In the genomic region with DNA sequence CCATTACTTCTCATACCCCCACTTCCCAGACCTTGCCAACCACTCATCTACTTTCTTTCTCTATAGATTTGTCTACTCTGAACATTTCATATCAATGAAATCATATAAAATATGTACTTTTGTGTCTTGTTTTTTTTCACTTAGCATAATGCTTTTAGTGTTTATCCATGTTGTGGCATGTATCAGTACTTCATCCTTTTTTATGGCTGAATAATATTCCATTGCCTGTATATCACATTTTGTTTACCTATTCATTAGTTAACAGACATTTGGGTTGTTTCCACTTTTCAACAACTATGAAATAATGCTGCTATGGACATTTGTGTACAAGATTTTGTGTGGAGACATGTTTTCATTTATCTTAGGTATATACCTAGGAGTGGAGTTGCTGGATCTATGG, we compare ENCODE assay signal across 23 cellular contexts.
A peak's percentile ranks its signal among the peaks of the same experiment; 100 is the strongest.
DNase-seq lines count a peak whose midpoint lies in the region; ATAC-seq, FAIRE-seq and TF ChIP-seq lines count a peak whose summit lies in the region.
"Had no signal": no experiment of that assay in that cellular context is flagged by ENCODE, and none has a peak within 500 bp of the region (broad histone marks: within the 10 kb centered on the region; RNA-seq: fewer than 3 reads in every experiment).

No MANE protein-coding gene starts in this region.

- peaks cover 4% of the 10 kb centered on the region for H3K36me3 Mint-ChIP-seq in astrocyte (ENCODE audit: low read depth, unreplicated experiment)
- no peaks in the 10 kb centered on the region for H3K36me3 Mint-ChIP-seq in activated naive CD8-positive, alpha-beta T cell treated with anti-CD3 and anti-CD28 coated beads, Interleukin-2, amount 50 U/mL, for 24 hours (ENCODE audit: low read depth)
- H3K36me3 Mint-ChIP-seq: CD8-positive, alpha-beta T cell had no signal

- H3K27ac Mint-ChIP-seq in astrocyte (ENCODE audit: unreplicated experiment), result no peak overlapping the region
- H3K27ac Mint-ChIP-seq in activated naive CD8-positive, alpha-beta T cell treated with anti-CD3 and anti-CD28 coated beads, Interleukin-2, amount 50 U/mL, for 24 hours, result no peak overlapping the region
- H3K27ac Mint-ChIP-seq: B cell; CD4-positive, alpha-beta T cell; CD8-positive, alpha-beta T cell had no signal

- peaks cover 0 to 9% of the 10 kb centered on the region in 2 experiments; a peak in 1 of 3 replicates for H3K36me3 ChIP-seq in HEK293 (ENCODE audit: control insufficient read depth in 2 of 2, insufficient read depth in 1 of 2, low read length in 2 of 2)
- no peaks in the 10 kb centered on the region for H3K36me3 ChIP-seq in astrocyte (ENCODE audit: insufficient read depth, low read length)
- no peaks in the 10 kb centered on the region for H3K36me3 ChIP-seq in pancreas
- H3K36me3 ChIP-seq: BLaER1 treated with 17β-estradiol and CSF1 and Interleukin-3, amounts not matched to agents 10 nM and 100 nM had no signal

- FAIRE-seq in astrocyte (lab: Jason Lieb, UNC), result peak; percentile 90
- FAIRE-seq in pancreas (lab: Jason Lieb, UNC), result peak; percentile 43
- FAIRE-seq: D721Med, G401.6, GM12878, GM12892, GM18507, GM19239 had no signal

- TF ChIP-seq CTCF in HEK293 (tag by site-specific recombination; IDR thresholded peaks at IDR 0.05), result no peak
- no peak for TF ChIP-seq CTCF in astrocyte (IDR thresholded peaks at IDR 0.05; ENCODE audit: insufficient read depth, low read depth, low read length)
- TF ChIP-seq CTCF in pancreas (IDR thresholded peaks at IDR 0.05), result no peak
- no peak for TF ChIP-seq CTCF in GM10248 (IDR thresholded peaks at IDR 0.05; ENCODE audit: control extremely low read depth, extremely low read depth, low read depth, missing control alignments)

- H3K9me3 ChIP-seq in HEK293 (ENCODE audit: control insufficient read depth, insufficient read depth, low read depth, low read length) (no peaks in the 10 kb centered on the region; the same call in 1 of the 2 replicates), astrocyte (ENCODE audit: insufficient read depth, low read depth, low read length) (no peaks in the 10 kb centered on the region), pancreas (no peaks in the 10 kb centered on the region)
- H3K9me3 ChIP-seq: BLaER1 treated with 17β-estradiol and CSF1 and Interleukin-3, amounts not matched to agents 10 nM and 100 nM; Caco-2 had no signal

- H3K4me3 Mint-ChIP-seq in astrocyte (ENCODE audit: unreplicated experiment), result no peak overlapping the region
- H3K4me3 Mint-ChIP-seq in activated naive CD8-positive, alpha-beta T cell treated with anti-CD3 and anti-CD28 coated beads, Interleukin-2, amount 50 U/mL, for 24 hours, result no peak overlapping the region
- H3K4me3 Mint-ChIP-seq: B cell; CD4-positive, alpha-beta T cell; CD8-positive, alpha-beta T cell had no signal

- no peaks in the 10 kb centered on the region for H4K20me1 ChIP-seq in astrocyte (ENCODE audit: insufficient read depth, low read length)
- H4K20me1 ChIP-seq: BLaER1 treated with 17β-estradiol and CSF1 and Interleukin-3, amounts not matched to agents 10 nM and 100 nM had no signal

- H3K27me3 ChIP-seq in astrocyte (ENCODE audit: insufficient read depth, low read length) (no peaks in the 10 kb centered on the region), pancreas (peaks cover 0 to 8% (median 0%) of the 10 kb centered on the region in 4 donors)

- intact Hi-C loops in pancreas (cut with DNase I), result no loop called here

- CTCF ChIA-PET in HEK293 (lab: Yijun Ruan, JAX) (no interaction called here), GM10248 (lab: Yijun Ruan, JAX) (no interaction called here)

- no peaks in the 10 kb centered on the region for H3K27me3 Mint-ChIP-seq in astrocyte (ENCODE audit: low read depth, unreplicated experiment)
- H3K27me3 Mint-ChIP-seq in activated naive CD8-positive, alpha-beta T cell treated with anti-CD3 and anti-CD28 coated beads, Interleukin-2, amount 50 U/mL, for 24 hours, result no peaks in the 10 kb centered on the region
- H3K27me3 Mint-ChIP-seq: B cell; CD4-positive, alpha-beta T cell had no signal

- POLR2A ChIA-PET in HEK293 (lab: Yijun Ruan, JAX) (no interaction called here), GM10248 (lab: Yijun Ruan, JAX) (no interaction called here)

- ATAC-seq in pancreas, result no peak
- no peak for ATAC-seq in activated naive CD8-positive, alpha-beta T cell treated with anti-CD3 and anti-CD28 coated beads, Interleukin-2, amount 50 U/mL, for 24 hours
- ATAC-seq: CD8-positive, alpha-beta T cell; GM12878 had no signal

- H3K4me1 ChIP-seq in HEK293 (ENCODE audit: control insufficient read depth, insufficient read depth, low read length), result no peaks in the 10 kb centered on the region
- peaks cover 7% of the 10 kb centered on the region for H3K4me1 ChIP-seq in astrocyte (ENCODE audit: insufficient read depth, low read length)
- H3K4me1 ChIP-seq in pancreas, result no peaks in the 10 kb centered on the region
- H3K4me1 ChIP-seq: Caco-2 had no signal

- H3K27ac ChIP-seq in HEK293 (ENCODE audit: extremely low read depth, low read depth, low read length) (no peak overlapping the region), astrocyte (ENCODE audit: low read depth, low read length) (no peak overlapping the region), pancreas (no peak overlapping the region)
- H3K27ac ChIP-seq: BLaER1 treated with 17β-estradiol and CSF1 and Interleukin-3, amounts not matched to agents 10 nM and 100 nM; C4-2B had no signal

- no peaks in the 10 kb centered on the region for H3K4me1 Mint-ChIP-seq in astrocyte (ENCODE audit: low read depth, unreplicated experiment)
- no peaks in the 10 kb centered on the region for H3K4me1 Mint-ChIP-seq in activated naive CD8-positive, alpha-beta T cell treated with anti-CD3 and anti-CD28 coated beads, Interleukin-2, amount 50 U/mL, for 24 hours
- H3K4me1 Mint-ChIP-seq: B cell had no signal

- no peak overlapping the region for H3K4me2 ChIP-seq in astrocyte (ENCODE audit: low read length)
- H3K4me2 ChIP-seq: BLaER1 treated with 17β-estradiol and CSF1 and Interleukin-3, amounts not matched to agents 10 nM and 100 nM had no signal

- H3K9ac ChIP-seq in astrocyte (ENCODE audit: low read length), result no peak overlapping the region
- H3K9ac ChIP-seq: BLaER1 treated with 17β-estradiol and CSF1 and Interleukin-3, amounts not matched to agents 10 nM and 100 nM had no signal

- no peak overlapping the region for H2AFZ ChIP-seq in astrocyte (ENCODE audit: low read depth, low read length)

- H3K9me3 Mint-ChIP-seq in astrocyte (ENCODE audit: unreplicated experiment), result peaks cover 2% of the 10 kb centered on the region
- no peaks in the 10 kb centered on the region for H3K9me3 Mint-ChIP-seq in activated naive CD8-positive, alpha-beta T cell treated with anti-CD3 and anti-CD28 coated beads, Interleukin-2, amount 50 U/mL, for 24 hours
- H3K9me3 Mint-ChIP-seq: CD4-positive, alpha-beta T cell; CD8-positive, alpha-beta T cell had no signal

- H3K4me3 ChIP-seq in HEK293 (ENCODE audit: low read depth, low read length) (no peak overlapping the region), astrocyte (ENCODE audit: insufficient read depth, low read depth, low read length) (no peak overlapping the region), pancreas (no peak overlapping the region)
- H3K4me3 ChIP-seq: BLaER1 treated with 17β-estradiol and CSF1 and Interleukin-3, amounts not matched to agents 10 nM and 100 nM; GM12878 had no signal

- DNase-seq in astrocyte (ENCODE audit: low read depth) (no peak), pancreas (no peak), GM10248 (ENCODE audit: extremely low spot score) (no peak), NCI-H2171 treated with DMSO at 0.1 percent for 48 hours (lab: John Stamatoyannopoulos, UW) (no peak)
- DNase-seq in activated naive CD8-positive, alpha-beta T cell treated with anti-CD3 and anti-CD28 coated beads, Interleukin-2, amount 50 U/mL, for 24 hours, result no peak
- DNase-seq: 8988T; AML-193; Caco-2; Calu3; CD4-positive, alpha-beta T cell; CD8-positive, alpha-beta T cell; DMS79 treated with DMSO at 0.1 percent for 48 hours; GF-D8 had no signal

- H3K79me2 ChIP-seq in astrocyte (ENCODE audit: insufficient read depth, low read length), result no peaks in the 10 kb centered on the region

TF ChIP-seq in HEK293, 187 proteins besides CTCF, POLR2A, EP300 and RAD21:
- TF ChIP-seq, protein P1, sequence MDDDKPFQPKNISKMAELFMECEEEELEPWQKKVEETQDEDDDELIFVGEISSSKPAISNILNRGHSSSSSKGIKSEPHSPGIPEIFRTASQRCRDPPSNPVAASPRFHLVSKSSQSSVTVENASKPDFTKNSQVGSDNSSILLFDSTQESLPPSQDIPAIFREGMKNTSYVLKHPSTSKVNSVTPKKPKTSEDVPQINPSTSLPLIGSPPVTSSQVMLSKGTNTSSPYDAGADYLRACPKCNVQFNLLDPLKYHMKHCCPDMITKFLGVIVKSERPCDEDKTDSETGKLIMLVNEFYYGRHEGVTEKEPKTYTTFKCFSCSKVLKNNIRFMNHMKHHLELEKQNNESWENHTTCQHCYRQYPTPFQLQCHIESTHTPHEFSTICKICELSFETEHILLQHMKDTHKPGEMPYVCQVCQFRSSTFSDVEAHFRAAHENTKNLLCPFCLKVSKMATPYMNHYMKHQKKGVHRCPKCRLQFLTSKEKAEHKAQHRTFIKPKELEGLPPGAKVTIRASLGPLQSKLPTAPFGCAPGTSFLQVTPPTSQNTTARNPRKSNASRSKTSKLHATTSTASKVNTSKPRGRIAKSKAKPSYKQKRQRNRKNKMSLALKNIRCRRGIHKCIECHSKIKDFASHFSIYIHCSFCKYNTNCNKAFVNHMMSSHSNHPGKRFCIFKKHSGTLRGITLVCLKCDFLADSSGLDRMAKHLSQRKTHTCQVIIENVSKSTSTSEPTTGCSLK (tag by site-specific recombination; IDR thresholded peaks at IDR 0.05), result no peak
- TF ChIP-seq ZNF146 (tag by site-specific recombination; IDR thresholded peaks at IDR 0.05) (peak; percentile 94), TCF7L2 (IDR thresholded peaks at IDR 0.05; ENCODE audit: borderline replicate concordance, low read depth, low read length) (no peak), ZNF394 (tag by site-specific recombination; IDR thresholded peaks at IDR 0.05; ENCODE audit: borderline replicate concordance) (no peak), SETDB1 (IDR thresholded peaks at IDR 0.05; ENCODE audit: insufficient read length, low read length) (no peak)
